Comparison of ENCODE assay signal across 10 cellular contexts in genomic region chr19:50341091-50341564, GRCh38. TPM values are rescaled to one million over a fixed set of nuclear protein-coding genes. Genes with fewer than 3 reads are reported as not detected.
A peak's percentile ranks its signal among the peaks of the same experiment; 100 is the strongest.
DNase-seq lines count a peak whose midpoint lies in the region; ATAC-seq, FAIRE-seq and TF ChIP-seq lines count a peak whose summit lies in the region.
"Had no signal": no experiment of that assay in that cellular context is flagged by ENCODE, and none has a peak within 500 bp of the region (broad histone marks: within the 10 kb centered on the region; RNA-seq: fewer than 3 reads in every experiment).

No MANE protein-coding gene starts in this region.

- H3K36me3 ChIP-seq in gastroesophageal sphincter, result no peaks in the 10 kb centered on the region

- no peak for TF ChIP-seq EP300 in gastroesophageal sphincter (IDR thresholded peaks at IDR 0.05)

- TF ChIP-seq CTCF in gastroesophageal sphincter (IDR thresholded peaks at IDR 0.05), result no peak

- H3K4me3 ChIP-seq in gastroesophageal sphincter, result no peak overlapping the region

- peaks cover 0 to 17% (median 0%) of the 10 kb centered on the region in 3 donors for H3K9me3 ChIP-seq in gastroesophageal sphincter

- H3K4me1 ChIP-seq in gastroesophageal sphincter, result no peaks in the 10 kb centered on the region

- peaks cover 3% of the 10 kb centered on the region for H3K27me3 ChIP-seq in gastroesophageal sphincter

- TF ChIP-seq POLR2A in GM12892 (IDR thresholded peaks at IDR 0.05; ENCODE audit: low read depth, low read length) (no peak; the same call in 1 of the 2 replicates), gastroesophageal sphincter (IDR thresholded peaks at IDR 0.05) (no peak)

- H3K27ac ChIP-seq in gastroesophageal sphincter, result no peak overlapping the region

- no peak for DNase-seq in GM12892 (ENCODE audit: insufficient read length)
- no peak for DNase-seq in NCI-H2227 (lab: John Stamatoyannopoulos, UW; ENCODE audit: unreplicated experiment)
- DNase-seq in HuH-7 (ENCODE audit: low spot score), result no peak
- no peak for DNase-seq in NCI-H2196 (lab: John Stamatoyannopoulos, UW; ENCODE audit: unreplicated experiment)
- no peak for DNase-seq in DMS 273 treated with DMSO at 0.1 percent for 48 hours (lab: John Stamatoyannopoulos, UW)
- DNase-seq: left cardiac atrium, NCI-H2081 had no signal

- WGBS in gastroesophageal sphincter (ENCODE audit: low coverage in 1 of 2), 2 donors, result 60 to 89% methylated on average over 1 to 3 of the region's 3 CpGs

- ATAC-seq in GM21367 (IDR thresholded peaks at IDR 0.05; ENCODE audit: unreplicated experiment), result peak; percentile 42
- ATAC-seq in HG03469 (IDR thresholded peaks at IDR 0.05; ENCODE audit: unreplicated experiment), result peak; percentile 40
- ATAC-seq in gastroesophageal sphincter, result peak; percentile 25

- peak; percentile 95 for FAIRE-seq in GM12892 (lab: Jason Lieb, UNC)

RNA-seq across cellular contexts. Expression of gene KCNC3, which starts 12.0 kb away (rescaled TPM):
- polyA plus RNA-seq in GM12892 (2012; ENCODE audit: missing spikeins), result 3.0 TPM
- under 1 TPM in 3 of 4 donors, not detected in 1; 0.16 to 0.67 (median 0.58) TPM for total RNA-seq in gastroesophageal sphincter

RNA-seq across cellular contexts. Expression of gene NAPSA, which starts 24.3 kb away (rescaled TPM):
- 2.3 TPM for polyA plus RNA-seq in GM12892 (2012; ENCODE audit: missing spikeins)
- total RNA-seq in gastroesophageal sphincter, result 1 to 10 TPM in 1 of 4 donors, not detected in 3; 1.0 TPM

RNA-seq across cellular contexts. Expression of gene NR1H2, which starts 35.1 kb away (rescaled TPM):
- 16.3 TPM for polyA plus RNA-seq in GM12892 (2012; ENCODE audit: missing spikeins)
- total RNA-seq in gastroesophageal sphincter, result 100 to 1,000 TPM; 138 to 191 (median 145) TPM

RNA-seq across cellular contexts. Expression of gene POLD1, which starts 43.0 kb away (rescaled TPM):
- 28.7 TPM for polyA plus RNA-seq in GM12892 (2012; ENCODE audit: missing spikeins)
- total RNA-seq in gastroesophageal sphincter, result 10 to 100 TPM in 2 of 4 donors, 1 to 10 TPM in 2; 7.2 to 13.7 (median 10.3) TPM
